ENCODE assay signal across 1 cellular context in genomic region chr6:33633462-33634158, GRCh38.
A peak's percentile ranks its signal among the peaks of the same experiment; 100 is the strongest.
TF ChIP-seq lines count a peak whose summit lies in the region.

No MANE protein-coding gene starts in this region.

TF ChIP-seq in K562, 482 proteins besides CTCF, POLR2A, EP300 and RAD21 (continued from another document and continues in another):
- TF ChIP-seq HOMEZ (CRISPR knock-in tag; IDR thresholded peaks at IDR 0.05), result no peak
- TF ChIP-seq HDAC6 (IDR thresholded peaks at IDR 0.05; ENCODE audit: low read depth, low read length), result no peak
- no peak for TF ChIP-seq ZFPM2 (CRISPR knock-in tag; IDR thresholded peaks at IDR 0.05)
- no peak for TF ChIP-seq CUX1 (CRISPR knock-in tag; IDR thresholded peaks at IDR 0.05)
- 0 out of 4 replicates have a peak, but pooled peaks of 1 of the 2 experiments have one; percentile 17 for TF ChIP-seq ZNF639 (CRISPR knock-in tag; conservative IDR thresholded peaks at IDR 0.05 in 1 of 2, IDR thresholded peaks at IDR 0.05 in 1 of 2)
- TF ChIP-seq HNRNPH1 (optimal IDR thresholded peaks at IDR 0.05; ENCODE audit: low read depth, low read length), result no peak
- no peak for TF ChIP-seq ZNF197 (CRISPR knock-in tag; IDR thresholded peaks at IDR 0.05; ENCODE audit: low read depth)
- TF ChIP-seq ZNF140 (CRISPR knock-in tag; IDR thresholded peaks at IDR 0.05), result no peak
- peak; percentile 26 for TF ChIP-seq MEIS2 (IDR thresholded peaks at IDR 0.05; ENCODE audit: partially characterized antibody)
- TF ChIP-seq KAT2B (IDR thresholded peaks at IDR 0.05; ENCODE audit: low read depth, low read length), result no peak
- TF ChIP-seq POLR2AphosphoS2 (IDR thresholded peaks at IDR 0.05; ENCODE audit: low read length), result no peak
- TF ChIP-seq ZNF76 (CRISPR knock-in tag; IDR thresholded peaks at IDR 0.05; ENCODE audit: borderline replicate concordance), result no peak
- no peak for TF ChIP-seq THAP12 (CRISPR knock-in tag; IDR thresholded peaks at IDR 0.05)
- TF ChIP-seq ZBTB11 (CRISPR knock-in tag; IDR thresholded peaks at IDR 0.05), result no peak
- TF ChIP-seq HMGN3 (IDR thresholded peaks at IDR 0.05; ENCODE audit: borderline replicate concordance, extremely low read depth, insufficient read length, low read depth, low read length), result peak; percentile 41
- no peak for TF ChIP-seq ZBTB17 (CRISPR knock-in tag; IDR thresholded peaks at IDR 0.05)
- peak in 1 of 2 experiments; percentile 40; a peak in 1 of 4 replicates for TF ChIP-seq MAZ (CRISPR knock-in tag; conservative IDR thresholded peaks at IDR 0.05 in 1 of 2, IDR thresholded peaks at IDR 0.05 in 1 of 2)
- TF ChIP-seq ZNF395 (CRISPR knock-in tag; IDR thresholded peaks at IDR 0.05), result peak; percentile 22; the same call in 1 of the 2 replicates
- TF ChIP-seq THAP7 (CRISPR knock-in tag; IDR thresholded peaks at IDR 0.05), result no peak
- peak; percentile 53; the same call in 1 of the 2 replicates for TF ChIP-seq HES1 (IDR thresholded peaks at IDR 0.05; ENCODE audit: low read depth)
- no peak for TF ChIP-seq ZNF740 (CRISPR knock-in tag; IDR thresholded peaks at IDR 0.05)
- no peak for TF ChIP-seq ZNF740 (tag; IDR thresholded peaks at IDR 0.05)
- no peak for TF ChIP-seq ID3 (CRISPR knock-in tag; IDR thresholded peaks at IDR 0.05)
- TF ChIP-seq ID3 (tag; IDR thresholded peaks at IDR 0.05), result no peak
